In genomic region chr1:108046021-108046420, GRCh38 we compare ENCODE assay signal across 1 cellular context.
TF ChIP-seq lines count a peak whose summit lies in the region.

No MANE protein-coding gene starts in this region.

TF ChIP-seq in HepG2, 621 proteins besides CTCF, POLR2A, EP300 and RAD21 (continued from another document):
- TF ChIP-seq ARID4A (CRISPR knock-in tag; IDR thresholded peaks at IDR 0.05; ENCODE audit: borderline replicate concordance) (no peak), ZNF629 (CRISPR knock-in tag; conservative IDR thresholded peaks at IDR 0.05) (no peak), ZNF318 (CRISPR knock-in tag; IDR thresholded peaks at IDR 0.05) (no peak)
